Comparison of ENCODE assay signal across 9 cellular contexts in the genomic region with DNA sequence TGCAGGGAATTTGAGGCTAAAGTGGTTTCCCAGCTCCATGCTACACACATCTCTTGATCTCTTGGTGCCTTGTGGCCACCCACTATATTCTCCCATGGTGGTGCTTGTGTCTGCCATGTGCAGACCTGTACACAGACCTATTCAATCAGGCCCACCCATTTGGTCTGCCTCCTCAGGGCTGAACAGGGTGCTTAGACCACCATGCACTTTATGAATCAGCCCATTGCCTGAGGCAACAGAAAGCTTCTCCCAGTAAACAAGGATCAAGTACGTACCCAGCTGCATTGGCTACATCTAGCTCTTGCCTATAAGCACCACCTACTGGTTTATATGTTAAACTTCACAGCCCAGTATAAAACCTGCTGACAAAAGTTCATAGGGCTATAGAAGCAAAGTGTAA.
DNase-seq lines count a peak whose midpoint lies in the region; ATAC-seq, FAIRE-seq and TF ChIP-seq lines count a peak whose summit lies in the region.
"Had no signal": no experiment of that assay in that cellular context is flagged by ENCODE, and none has a peak within 500 bp of the region (broad histone marks: within the 10 kb centered on the region; RNA-seq: fewer than 3 reads in every experiment).

No MANE protein-coding gene starts in this region.

- no peak overlapping the region for H3K27ac Mint-ChIP-seq in nephron

- no peak for ATAC-seq in HG02970 (IDR thresholded peaks at IDR 0.05; ENCODE audit: low FRiP score, unreplicated experiment)

- no peak overlapping the region for H3K4me3 Mint-ChIP-seq in nephron

- DNase-seq in GM03348 (ENCODE audit: low spot score) (peak; percentile 4), NCI-H146 (lab: John Stamatoyannopoulos, UW) (peak; percentile 71), bronchial epithelial cell (ENCODE audit: low read depth) (peak; percentile 38)
- no peak for DNase-seq in activated CD4-positive, CD25-positive, alpha-beta regulatory T cell treated with anti-CD3 and anti-CD28 coated beads, Interleukin-2, amount 50 U/mL, for 72 hours
- no peak for DNase-seq in stimulated activated CD4-positive, alpha-beta T cell treated with anti-CD3 and anti-CD28 coated beads, Interleukin-2, amount 100 ng/mL, for 48 hours
- DNase-seq in stimulated activated naive CD4-positive, alpha-beta T cell treated with Interleukin-2 at 50 U/mL for 16 hours (lab: John Stamatoyannopoulos, UW), result no peak

- no peak overlapping the region for H3K4me3 ChIP-seq in bronchial epithelial cell (ENCODE audit: low read depth, low read length)
- H3K4me3 ChIP-seq: HAP-1 had no signal

- H3K9me3 Mint-ChIP-seq in nephron, result peaks cover 6% of the 10 kb centered on the region

- no peaks in the 10 kb centered on the region for H3K36me3 Mint-ChIP-seq in nephron (ENCODE audit: low read depth)

- H3K27me3 ChIP-seq in bronchial epithelial cell (ENCODE audit: control insufficient read depth, insufficient read depth, low read length), result no peaks in the 10 kb centered on the region

- TF ChIP-seq CTCF in bronchial epithelial cell (IDR thresholded peaks at IDR 0.05; ENCODE audit: insufficient read depth, low read length, severe bottlenecking) (peak; percentile 23), nephron (IDR thresholded peaks at IDR 0.05; ENCODE audit: unreplicated experiment in 3 of 3) (peak in 2 of 3 experiments; percentile 39 to 54)

- no peaks in the 10 kb centered on the region for H3K36me3 ChIP-seq in bronchial epithelial cell (ENCODE audit: control insufficient read depth, insufficient read depth, low read length)
- H3K36me3 ChIP-seq: HAP-1 had no signal

- no peak for FAIRE-seq in bronchial epithelial cell (lab: Jason Lieb, UNC)

- H3K27me3 Mint-ChIP-seq in nephron (ENCODE audit: low read depth), result peaks cover 6% of the 10 kb centered on the region

- H3K4me1 Mint-ChIP-seq in nephron, result no peaks in the 10 kb centered on the region

Comparison
In these comparisons a context has a peak if more than half of its experiments do, and no peak if none do; other contexts are left out.
1. DNase-seq: peak in GM03348 (single experiment), NCI-H146 (single experiment) and bronchial epithelial cell (single experiment); none in activated CD4-positive, CD25-positive, alpha-beta regulatory T cell treated with anti-CD3 and anti-CD28 coated beads, Interleukin-2, amount 50 U/mL, for 72 hours (single experiment), stimulated activated CD4-positive, alpha-beta T cell treated with anti-CD3 and anti-CD28 coated beads, Interleukin-2, amount 100 ng/mL, for 48 hours (0 of 2) and stimulated activated naive CD4-positive, alpha-beta T cell treated with Interleukin-2 at 50 U/mL for 16 hours (single experiment).